In genomic region chr12:47785036-47785886, GRCh38 we compare ENCODE assay signal across 15 cellular contexts. TPM values are rescaled to one million over a fixed set of nuclear protein-coding genes. Genes with fewer than 3 reads are reported as not detected.
DNase-seq lines count a peak whose midpoint lies in the region; ATAC-seq and TF ChIP-seq lines count a peak whose summit lies in the region.
"Had no signal": no experiment of that assay in that cellular context is flagged by ENCODE, and none has a peak within 500 bp of the region (broad histone marks: within the 10 kb centered on the region; RNA-seq: fewer than 3 reads in every experiment).

No MANE protein-coding gene starts in this region.

- H3K27ac ChIP-seq in right cardiac atrium (ENCODE audit: low read length) (no peak overlapping the region), adrenal gland (peak overlapping the region; percentile 73 to 95 (median 75)), muscle layer of duodenum (ENCODE audit: low read length) (peak overlapping the region; percentile 29), upper lobe of left lung (peak overlapping the region in 3 of 4 donors; percentile 2 to 41 (median 32)), prostate gland (no peak overlapping the region)
- H3K27ac ChIP-seq: epithelial cell of prostate had no signal

- 77% methylated on average over 15 of the region's 15 CpGs for WGBS in right cardiac atrium
- 46 to 72% (median 64%) methylated on average over 7 to 15 of the region's 15 CpGs for WGBS in adrenal gland, 4 donors
- WGBS in upper lobe of left lung, 2 donors = 86 to 93% methylated on average over 6 to 14 of the region's 15 CpGs
- 89% methylated on average over 14 of the region's 15 CpGs for WGBS in prostate gland

- intact Hi-C loops in right cardiac atrium (cut with DNase I) = loop anchor here in 1 of 4 donors (10.0 kb wide), 1 partner anchor 50 kb away; no protein-coding TSS in a partner anchor
- intact Hi-C loops in left cardiac atrium (cut with DNase I) = no loop called here
- intact Hi-C loops in adrenal gland (cut with DNase I) = no loop called here
- intact Hi-C loops in prostate gland (cut with DNase I) = no loop called here

- TF ChIP-seq EP300 in upper lobe of left lung (IDR thresholded peaks at IDR 0.05) = no peak

- H3K9me3 ChIP-seq in right cardiac atrium (ENCODE audit: control insufficient read depth, low read length) (no peaks in the 10 kb centered on the region), adrenal gland (replicated peaks in 1 of 3) (no peaks in the 10 kb centered on the region), muscle layer of duodenum (ENCODE audit: control insufficient read depth in 1 of 2, low read length in 2 of 2) (no peaks in the 10 kb centered on the region), upper lobe of left lung (no peaks in the 10 kb centered on the region), prostate gland (no peaks in the 10 kb centered on the region)

- no peak overlapping the region for H3K4me3 ChIP-seq in right cardiac atrium (ENCODE audit: low read length)
- H3K4me3 ChIP-seq in adrenal gland = no peak overlapping the region
- no peak overlapping the region for H3K4me3 ChIP-seq in muscle layer of duodenum (ENCODE audit: low read depth in 1 of 2, low read length in 2 of 2)
- no peak overlapping the region for H3K4me3 ChIP-seq in upper lobe of left lung
- no peak overlapping the region for H3K4me3 ChIP-seq in prostate gland

- TF ChIP-seq CTCF in adrenal gland (IDR thresholded peaks at IDR 0.05) (no peak), upper lobe of left lung (IDR thresholded peaks at IDR 0.05) (no peak), prostate gland (IDR thresholded peaks at IDR 0.05) (no peak)

- DNase-seq in right cardiac atrium (peak in 2 of 3 donors; percentile 48 to 70), left cardiac atrium (no peak), adrenal gland (peak; percentile 77 to 91 (median 87)), upper lobe of left lung (no peak), NCI-H510A (lab: John Stamatoyannopoulos, UW) (no peak), prostate gland (ENCODE audit: low spot score) (no peak)
- DNase-seq: AML-193; H7; NCI-H2081; NCI-H526 treated with DMSO at 0.1 percent for 48 hours; stimulated activated naive CD4-positive, alpha-beta T cell treated with Interleukin-2 at 50 U/mL for 16 hours had no signal

- H3K4me1 ChIP-seq in right cardiac atrium (ENCODE audit: control insufficient read depth, insufficient read depth, low read length) (no peaks in the 10 kb centered on the region), adrenal gland (replicated peaks in 1 of 2) (peaks cover 11 to 19% of the 10 kb centered on the region in 2 donors), muscle layer of duodenum (ENCODE audit: control insufficient read depth in 1 of 2, insufficient read depth in 2 of 2, low read length in 2 of 2) (no peaks in the 10 kb centered on the region), upper lobe of left lung (peaks cover 0 to 6% (median 0%) of the 10 kb centered on the region in 4 donors), prostate gland (replicated peaks) (peaks cover 12% of the 10 kb centered on the region)

- ATAC-seq in right cardiac atrium (no peak), left cardiac atrium (no peak), upper lobe of left lung (ENCODE audit: low FRiP score in 2 of 2) (no peak), HG03095 (IDR thresholded peaks at IDR 0.05; ENCODE audit: unreplicated experiment) (no peak)

- H3K36me3 ChIP-seq in adrenal gland (replicated peaks in 1 of 2) (peaks cover 0 to 85% of the 10 kb centered on the region in 2 donors), muscle layer of duodenum (ENCODE audit: control insufficient read depth in 1 of 2, insufficient read depth in 2 of 2, low read length in 2 of 2) (peaks cover 69 to 86% of the 10 kb centered on the region in 2 donors), upper lobe of left lung (peaks cover 53 to 97% (median 91%) of the 10 kb centered on the region in 4 donors), prostate gland (peaks cover 25 to 45% of the 10 kb centered on the region in 2 donors)

- no peak for TF ChIP-seq POLR2A in adrenal gland (IDR thresholded peaks at IDR 0.05)
- TF ChIP-seq POLR2A in upper lobe of left lung (IDR thresholded peaks at IDR 0.05) = no peak
- no peak for TF ChIP-seq POLR2A in prostate gland (IDR thresholded peaks at IDR 0.05)

- no peaks in the 10 kb centered on the region for H3K27me3 ChIP-seq in right cardiac atrium (ENCODE audit: control insufficient read depth, insufficient read depth)
- H3K27me3 ChIP-seq in adrenal gland = no peaks in the 10 kb centered on the region
- no peaks in the 10 kb centered on the region for H3K27me3 ChIP-seq in muscle layer of duodenum (ENCODE audit: low read depth, low read length)
- H3K27me3 ChIP-seq in upper lobe of left lung = no peaks in the 10 kb centered on the region
- H3K27me3 ChIP-seq in prostate gland (replicated peaks; ENCODE audit: insufficient read depth) = no peaks in the 10 kb centered on the region

RNA-seq across cellular contexts. Expression of gene SLC48A1, which starts 12.2 kb away (rescaled TPM):
- total RNA-seq in right cardiac atrium = 10 to 100 TPM; 26.5 to 30.1 (median 27.6) TPM
- polyA plus RNA-seq in right cardiac atrium = 22.0 TPM
- 10 to 100 TPM; 22.1 to 28.9 TPM for total RNA-seq in left cardiac atrium
- total RNA-seq in adrenal gland = 10 to 100 TPM; 52.5 to 91.9 (median 73.6) TPM
- polyA plus RNA-seq in adrenal gland = 10 to 100 TPM; 36.3 to 51.0 (median 44.8) TPM
- total RNA-seq in upper lobe of left lung = 10 to 100 TPM; 26.5 to 36.5 (median 33.9) TPM
- 10 to 100 TPM; 39.0 to 52.5 TPM for total RNA-seq in prostate gland

RNA-seq across cellular contexts. Expression of gene RAPGEF3, which starts 26.6 kb away (rescaled TPM):
- 10 to 100 TPM; 14.1 to 28.7 (median 23.3) TPM for total RNA-seq in right cardiac atrium
- 44.9 TPM for polyA plus RNA-seq in right cardiac atrium
- total RNA-seq in left cardiac atrium = 10 to 100 TPM; 27.3 to 35.9 TPM
- total RNA-seq in adrenal gland = 10 to 100 TPM in 3 of 8 donors, 1 to 10 TPM in 5; 2.4 to 14.6 (median 9.3) TPM
- 10 to 100 TPM in 2 of 3 donors, 1 to 10 TPM in 1; 1.4 to 69.4 (median 43.8) TPM for polyA plus RNA-seq in adrenal gland
- total RNA-seq in upper lobe of left lung = 10 to 100 TPM; 19.0 to 94.0 (median 52.1) TPM
- total RNA-seq in prostate gland = 10 to 100 TPM; 19.1 to 28.5 TPM

RNA-seq across cellular contexts. Expression of gene HDAC7, which starts 34.4 kb away (rescaled TPM):
- total RNA-seq in right cardiac atrium (10 to 100 TPM; 46.5 to 60.1 (median 51.1) TPM), left cardiac atrium (10 to 100 TPM; 41.6 to 58.0 TPM), adrenal gland (100 to 1,000 TPM in 5 of 8 donors, 10 to 100 TPM in 3; 66.6 to 178 (median 147) TPM), upper lobe of left lung (100 to 1,000 TPM in 4 of 6 donors, 10 to 100 TPM in 2; 66.6 to 164 (median 126) TPM), prostate gland (10 to 100 TPM; 39.5 to 67.7 TPM)
- polyA plus RNA-seq in right cardiac atrium (38.0 TPM), adrenal gland (100 to 1,000 TPM; 110 to 184 (median 164) TPM)

RNA-seq across cellular contexts. Expression of gene ENDOU, which starts 60.0 kb away (rescaled TPM):
- total RNA-seq in right cardiac atrium = under 1 TPM; 0.28 to 0.86 (median 0.51) TPM
- polyA plus RNA-seq in right cardiac atrium = 0.45 TPM
- under 1 TPM; 0.62 to 0.68 TPM for total RNA-seq in left cardiac atrium
- 1 to 10 TPM in 3 of 8 donors, under 1 TPM in 2, not detected in 3; 0.18 to 2.6 (median 1.1) TPM for total RNA-seq in adrenal gland
- under 1 TPM; 0.11 to 0.51 (median 0.16) TPM for polyA plus RNA-seq in adrenal gland
- total RNA-seq in upper lobe of left lung = 1 to 10 TPM in 2 of 6 donors, under 1 TPM in 2, not detected in 2; 0.14 to 2.1 (median 0.83) TPM
- 1 to 10 TPM in 1 of 2 donors, not detected in 1; 1.0 TPM for total RNA-seq in prostate gland
- total RNA-seq: activated CD8-positive, alpha-beta memory T cell treated with anti-CD3 and anti-CD28 coated beads for 36 hours; H7 had no signal

Comparison
In these comparisons a context has a peak if more than half of its experiments do, and no peak if none do; other contexts are left out.
1. DNase-seq: peak in right cardiac atrium (2 of 3) and adrenal gland (7 of 7); none in left cardiac atrium (single experiment), upper lobe of left lung (0 of 2), NCI-H510A (single experiment) and prostate gland (single experiment).
2. H3K27ac ChIP-seq: peak in adrenal gland (5 of 5), muscle layer of duodenum (single experiment) and upper lobe of left lung (3 of 4); none in right cardiac atrium (single experiment) and prostate gland (0 of 2).